In the genomic region with DNA sequence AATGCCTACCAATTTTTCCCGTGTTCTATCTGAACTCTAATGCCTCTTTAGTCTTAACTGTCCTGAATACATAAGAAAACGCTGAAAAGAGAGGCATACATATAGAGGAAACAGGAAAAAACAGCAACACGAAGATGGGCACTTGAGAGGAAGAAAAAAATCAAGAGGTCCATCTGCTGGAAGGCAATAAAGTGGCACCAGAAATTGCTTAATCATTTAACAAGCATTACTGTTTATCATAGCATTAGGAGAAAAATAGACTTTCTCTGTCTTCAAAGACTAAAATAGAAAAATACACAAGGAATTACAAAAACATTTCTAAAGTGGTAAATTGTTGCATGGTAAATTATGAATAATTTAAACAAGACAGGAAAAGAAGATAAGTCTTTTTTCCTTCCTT, we compare ENCODE assay signal across 20 cellular contexts. TPM values are rescaled to one million over a fixed set of nuclear protein-coding genes. Genes with fewer than 3 reads are reported as not detected.
DNase-seq lines count a peak whose midpoint lies in the region; ATAC-seq, FAIRE-seq and TF ChIP-seq lines count a peak whose summit lies in the region.
"Had no signal": no experiment of that assay in that cellular context is flagged by ENCODE, and none has a peak within 500 bp of the region (broad histone marks: within the 10 kb centered on the region; RNA-seq: fewer than 3 reads in every experiment).

No MANE protein-coding gene starts in this region.

- no peak for TF ChIP-seq POLR2A in GM12891 (IDR thresholded peaks at IDR 0.05; ENCODE audit: low read depth, low read length)

- ATAC-seq in SK-N-SH treated with all-trans-retinoic acid at 6 μM for 48 hours (peak; percentile 36; the same call in 1 of the 3 replicates), GM21360 (IDR thresholded peaks at IDR 0.05; ENCODE audit: unreplicated experiment) (no peak), HG02642 (IDR thresholded peaks at IDR 0.05; ENCODE audit: poor library complexity, unreplicated experiment) (no peak), GM21723 (IDR thresholded peaks at IDR 0.05; ENCODE audit: unreplicated experiment) (no peak)
- ATAC-seq: esophagus mucosa, heart right ventricle, lower lobe of right lung had no signal

- CTCF ChIA-PET in A673 (lab: Charles Lee): no interaction called here

- peak; percentile 47 for DNase-seq in A673 (ENCODE audit: low spot score)
- DNase-seq in GF-D8 (lab: John Stamatoyannopoulos, UW): peak; percentile 23
- peak; percentile 15 for DNase-seq in fibroblast of peridontal ligament (ENCODE audit: extremely low read depth)
- no peak for DNase-seq in GM12891 (ENCODE audit: insufficient read length, low spot score)
- DNase-seq: activated CD4-positive, alpha-beta T cell treated with anti-CD3 and anti-CD28 coated beads, Interleukin-2, amount 10 ng/mL, durations not matched to agents 7 days and 5 days; activated CD8-positive, alpha-beta memory T cell treated with anti-CD3 and anti-CD28 coated beads, Interleukin-2, amount 50 U/mL, for 4 hours; activated effector memory CD4-positive, alpha-beta T cell treated with Interleukin-2 at 50 U/mL for 16 hours; adrenal gland; CD8-positive, alpha-beta memory T cell; heart right ventricle; lower lobe of right lung; NCI-H1436 treated with DMSO at 0.1 percent for 48 hours; NCI-H345; stimulated activated CD4-positive, alpha-beta T cell treated with anti-CD3 and anti-CD28 coated beads, Interleukin-15, amount 100 ng/mL, for 24 hours had no signal

- H3K4me1 ChIP-seq in A673 (ENCODE audit: insufficient read depth, low read length, poor library complexity, severe bottlenecking): peaks cover 8% of the 10 kb centered on the region
- H3K4me1 ChIP-seq: adrenal gland, lower lobe of right lung had no signal

- H3K36me3 ChIP-seq in A673 (ENCODE audit: insufficient read depth, low read length, poor library complexity, severe bottlenecking): no peaks in the 10 kb centered on the region
- H3K36me3 ChIP-seq: adrenal gland had no signal

- peak overlapping the region; percentile 47 for H3K27ac ChIP-seq in A673 (ENCODE audit: low read depth, low read length, poor library complexity, severe bottlenecking)
- H3K27ac ChIP-seq: adrenal gland, heart right ventricle, lower lobe of right lung had no signal

- POLR2A ChIA-PET in A673 (lab: Charles Lee; ENCODE audit: low non-redundant PET): no interaction called here

- no peaks in the 10 kb centered on the region for H3K27me3 ChIP-seq in A673 (replicated peaks; ENCODE audit: insufficient read depth, low read depth, low read length, poor library complexity)
- H3K27me3 ChIP-seq: adrenal gland, heart right ventricle had no signal

- FAIRE-seq in GM12891 (lab: Jason Lieb, UNC): no peak
- FAIRE-seq: TTC549 had no signal

- intact Hi-C loops in A673 (cut with micrococcal nuclease; ENCODE audit: unreplicated experiment): no loop called here

- H3K4me3 ChIP-seq in A673 (ENCODE audit: low read depth, low read length, poor library complexity, severe bottlenecking): no peak overlapping the region
- H3K4me3 ChIP-seq: adrenal gland, heart right ventricle, lower lobe of right lung had no signal

- no peaks in the 10 kb centered on the region for H3K9me3 ChIP-seq in A673 (ENCODE audit: low read depth, low read length, poor library complexity, severe bottlenecking)
- H3K9me3 ChIP-seq: adrenal gland, heart right ventricle, lower lobe of right lung had no signal

- TF ChIP-seq CTCF in A673 (conservative IDR thresholded peaks at IDR 0.05; ENCODE audit: low read depth, low read length): peak; percentile 46; the same call in 1 of the 2 replicates

- no TSS peak for BruUV-seq in A673 (replicated peaks; lab: Mats Ljungman, UMichigan)

TF ChIP-seq in SK-N-SH treated with all-trans-retinoic acid at 6 μM for 48 hours, 23 proteins besides CTCF, POLR2A, EP300 and RAD21:
- TF ChIP-seq ARNTL (CRISPR knock-in tag; IDR thresholded peaks at IDR 0.05; ENCODE audit: borderline replicate concordance, low read depth) (no peak), RARB (CRISPR knock-in tag; IDR thresholded peaks at IDR 0.05) (no peak)
- TF ChIP-seq, protein P1, sequence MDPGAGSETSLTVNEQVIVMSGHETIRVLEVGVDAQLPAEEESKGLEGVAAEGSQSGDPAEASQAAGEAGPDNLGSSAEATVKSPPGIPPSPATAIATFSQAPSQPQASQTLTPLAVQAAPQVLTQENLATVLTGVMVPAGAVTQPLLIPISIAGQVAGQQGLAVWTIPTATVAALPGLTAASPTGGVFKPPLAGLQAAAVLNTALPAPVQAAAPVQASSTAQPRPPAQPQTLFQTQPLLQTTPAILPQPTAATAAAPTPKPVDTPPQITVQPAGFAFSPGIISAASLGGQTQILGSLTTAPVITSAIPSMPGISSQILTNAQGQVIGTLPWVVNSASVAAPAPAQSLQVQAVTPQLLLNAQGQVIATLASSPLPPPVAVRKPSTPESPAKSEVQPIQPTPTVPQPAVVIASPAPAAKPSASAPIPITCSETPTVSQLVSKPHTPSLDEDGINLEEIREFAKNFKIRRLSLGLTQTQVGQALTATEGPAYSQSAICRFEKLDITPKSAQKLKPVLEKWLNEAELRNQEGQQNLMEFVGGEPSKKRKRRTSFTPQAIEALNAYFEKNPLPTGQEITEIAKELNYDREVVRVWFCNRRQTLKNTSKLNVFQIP (CRISPR knock-in tag; IDR thresholded peaks at IDR 0.05; ENCODE audit: borderline replicate concordance, low read depth): no peak

TF ChIP-seq in GM12891, 5 proteins besides CTCF, POLR2A, EP300 and RAD21:
- TF ChIP-seq PAX5 (IDR thresholded peaks at IDR 0.05; ENCODE audit: insufficient read depth, low read length, severe bottlenecking): no peak
- TF ChIP-seq POU2F2 (IDR thresholded peaks at IDR 0.05; ENCODE audit: low read depth, low read length): no peak
- TF ChIP-seq POLR2AphosphoS5 (IDR thresholded peaks at IDR 0.05; ENCODE audit: low read depth, low read length): no peak
- TF ChIP-seq TAF1 (IDR thresholded peaks at IDR 0.05; ENCODE audit: low read depth, low read length): no peak
- TF ChIP-seq SPI1 (IDR thresholded peaks at IDR 0.05; ENCODE audit: low read depth, low read length): no peak

RNA-seq across cellular contexts. Expression of a gene that starts 35.0 kb away (rescaled TPM):
- 16.4 and 17.1 TPM in 2 replicates for total RNA-seq in A673 (2021)
- polyA plus RNA-seq in GM12891 (2012; ENCODE audit: low read depth, missing spikeins): 6.5 TPM

RNA-seq across cellular contexts. Expression of a gene that starts 42.9 kb away (rescaled TPM):
- 30.0 and 30.2 TPM in 2 replicates for total RNA-seq in A673 (2021)
- polyA plus RNA-seq in GM12891 (2012; ENCODE audit: low read depth, missing spikeins): 7.3 TPM
